In genomic region chr12:71787574-71787973, GRCh38 we compare ENCODE assay signal across 1 cellular context.
TF ChIP-seq lines count a peak whose summit lies in the region.

No MANE protein-coding gene starts in this region.

TF ChIP-seq in K562, 482 proteins besides CTCF, POLR2A, EP300 and RAD21:
- no peak for TF ChIP-seq TAF1 (IDR thresholded peaks at IDR 0.05; ENCODE audit: control insufficient read depth, extremely low read depth, insufficient read depth, low read length, severe bottlenecking)
- no peak for TF ChIP-seq KLF16 (IDR thresholded peaks at IDR 0.05)
- TF ChIP-seq HMBOX1 (IDR thresholded peaks at IDR 0.05): peak; percentile 44; the same call in 1 of the 2 replicates
- TF ChIP-seq ZNF311 (CRISPR knock-in tag; IDR thresholded peaks at IDR 0.05): 0 out of 2 replicates have a peak, but pooled peaks have one; percentile 24
- peak; percentile 30; the same call in 1 of the 2 replicates for TF ChIP-seq ARID1B (IDR thresholded peaks at IDR 0.05)
- no peak for TF ChIP-seq ELF1 (tag; IDR thresholded peaks at IDR 0.05)
- no peak for TF ChIP-seq ZBTB12 (CRISPR knock-in tag; IDR thresholded peaks at IDR 0.05)
- TF ChIP-seq SNRNP70 (optimal IDR thresholded peaks at IDR 0.05; ENCODE audit: low read depth, low read length): no peak
- TF ChIP-seq MEF2D (tag; conservative IDR thresholded peaks at IDR 0.05; ENCODE audit: low read depth): no peak
- TF ChIP-seq KDM4B (IDR thresholded peaks at IDR 0.05; ENCODE audit: borderline replicate concordance in 2 of 2, low read depth in 1 of 2): no peak
- TF ChIP-seq ZNF766 (CRISPR knock-in tag; conservative IDR thresholded peaks at IDR 0.05): peak; percentile 47; the same call in 1 of the 2 replicates
- TF ChIP-seq ZBTB26 (CRISPR knock-in tag; IDR thresholded peaks at IDR 0.05): no peak
- TF ChIP-seq ZBTB7A (IDR thresholded peaks at IDR 0.05; ENCODE audit: borderline replicate concordance, control insufficient read depth, low read depth, low read length): no peak
- no peak for TF ChIP-seq L3MBTL2 (IDR thresholded peaks at IDR 0.05)
- TF ChIP-seq SPI1 (IDR thresholded peaks at IDR 0.05; ENCODE audit: borderline replicate concordance, low read depth, low read length): peak; percentile 40; the same call in 1 of the 2 replicates
- TF ChIP-seq MIER1 (IDR thresholded peaks at IDR 0.05; ENCODE audit: low read depth): no peak
- TF ChIP-seq DPF2 (IDR thresholded peaks at IDR 0.05): no peak
